18 cellular contexts compared by ENCODE assay signal in the genomic region with DNA sequence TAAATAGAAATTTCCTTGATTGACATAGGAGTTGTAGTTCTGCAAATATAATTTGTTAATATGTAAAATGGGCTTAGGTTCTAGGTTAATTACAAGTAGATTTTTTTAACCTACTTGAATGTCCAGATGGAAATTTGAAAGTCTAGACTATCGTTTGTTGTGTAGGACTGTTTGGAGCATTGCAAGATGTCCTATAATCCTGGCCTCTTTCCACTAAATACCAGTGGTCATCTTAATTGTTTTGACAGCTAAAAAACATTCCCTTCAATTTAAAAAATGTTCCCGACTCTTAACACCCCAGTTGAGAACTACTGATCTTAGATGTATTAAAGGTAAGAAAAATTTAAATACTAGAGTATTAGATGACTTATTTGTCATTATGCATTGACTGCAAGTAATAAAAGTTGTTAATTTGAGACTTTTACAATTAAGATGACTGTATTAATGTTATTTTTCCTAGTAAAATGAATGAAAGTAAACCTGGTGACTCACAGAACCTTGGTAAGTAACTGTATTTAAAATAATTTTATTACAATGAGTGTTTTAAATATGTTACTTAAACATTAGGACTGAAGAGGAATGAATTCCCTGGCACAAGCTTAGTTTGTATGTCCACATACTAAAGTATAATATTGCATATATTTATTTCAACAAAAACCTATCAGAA. TPM values are rescaled to one million over a fixed set of nuclear protein-coding genes. Genes with fewer than 3 reads are reported as not detected.
DNase-seq lines count a peak whose midpoint lies in the region; ATAC-seq, FAIRE-seq and TF ChIP-seq lines count a peak whose summit lies in the region.
"Had no signal": no experiment of that assay in that cellular context is flagged by ENCODE, and none has a peak within 500 bp of the region (broad histone marks: within the 10 kb centered on the region; RNA-seq: fewer than 3 reads in every experiment).

No MANE protein-coding gene starts in this region.

- H3K4me1 Mint-ChIP-seq in osteocyte (ENCODE audit: unreplicated experiment) = peaks cover 45% of the 10 kb centered on the region

- H3K27ac ChIP-seq in small intestine (ENCODE audit: low read depth in 1 of 2, low read length in 1 of 2) = no peak overlapping the region
- H3K27ac ChIP-seq: A549; BLaER1 treated with 17β-estradiol and CSF1 and Interleukin-3, amounts not matched to agents 10 nM and 100 nM; HL-60 had no signal

- H3K4me3 ChIP-seq in AG10803 (ENCODE audit: low read length) = no peak overlapping the region
- no peak overlapping the region for H3K4me3 ChIP-seq in choroid plexus epithelial cell (ENCODE audit: low read depth, low read length)
- no peak overlapping the region for H3K4me3 ChIP-seq in small intestine (ENCODE audit: low read depth in 1 of 2, low read length in 2 of 2)
- H3K4me3 ChIP-seq: A549; BLaER1 treated with 17β-estradiol and CSF1 and Interleukin-3, amounts not matched to agents 10 nM and 100 nM had no signal

- no peak for TF ChIP-seq CTCF in AG10803 (conservative IDR thresholded peaks at IDR 0.05; ENCODE audit: low read length)
- no peak for TF ChIP-seq CTCF in choroid plexus epithelial cell (conservative IDR thresholded peaks at IDR 0.05; ENCODE audit: low read depth, low read length)
- no peak for TF ChIP-seq CTCF in osteocyte (IDR thresholded peaks at IDR 0.05)

- FAIRE-seq in small intestine (lab: Jason Lieb, UNC) = no peak
- FAIRE-seq: A549 had no signal

- H3K36me3 Mint-ChIP-seq in osteocyte (ENCODE audit: unreplicated experiment) = peaks cover 22% of the 10 kb centered on the region

- H3K4me1 ChIP-seq in small intestine (ENCODE audit: control insufficient read depth in 2 of 2, insufficient read depth in 1 of 2, low read depth in 1 of 2, low read length in 1 of 2) = no peaks in the 10 kb centered on the region
- H3K4me1 ChIP-seq: A549 had no signal

- H3K36me3 ChIP-seq in small intestine (ENCODE audit: control insufficient read depth in 2 of 2, insufficient read depth in 2 of 2, low read length in 2 of 2) = no peaks in the 10 kb centered on the region

- no peak overlapping the region for H3K4me3 Mint-ChIP-seq in osteocyte (ENCODE audit: unreplicated experiment)
- H3K4me3 Mint-ChIP-seq: CD8-positive, alpha-beta T cell; H9 had no signal

- H3K9me3 Mint-ChIP-seq in osteocyte (ENCODE audit: unreplicated experiment) = peaks cover 12% of the 10 kb centered on the region

- H3K27me3 Mint-ChIP-seq in osteocyte (ENCODE audit: unreplicated experiment) = no peaks in the 10 kb centered on the region

- peak; percentile 43 for DNase-seq in AG10803 (ENCODE audit: low read depth)
- peak; percentile 53 for DNase-seq in M059J (ENCODE audit: low read depth)
- peak; percentile 54 for DNase-seq in choroid plexus epithelial cell (ENCODE audit: low read depth)
- DNase-seq in osteocyte (ENCODE audit: extremely low spot score, unreplicated experiment) = no peak
- DNase-seq in GOT3 (lab: John Stamatoyannopoulos, UW) = no peak
- no peak for DNase-seq in small intestine
- DNase-seq: Calu3; CD8-positive, alpha-beta T cell; H9; NCI-H1092 treated with DMSO at 0.1 percent for 48 hours; NCI-H146; NCI-H2029 treated with DMSO at 0.1 percent for 48 hours; NCI-H2171; NCI-H526 had no signal

- H3K9me3 ChIP-seq in small intestine (ENCODE audit: control insufficient read depth, low read depth) = no peaks in the 10 kb centered on the region

- no peaks in the 10 kb centered on the region for H3K27me3 ChIP-seq in small intestine (ENCODE audit: control insufficient read depth in 2 of 2, insufficient read depth in 2 of 2, low read length in 2 of 2)
- H3K27me3 ChIP-seq: BLaER1 treated with 17β-estradiol and CSF1 and Interleukin-3, amounts not matched to agents 10 nM and 100 nM had no signal

- no peak for ATAC-seq in GM18502 (IDR thresholded peaks at IDR 0.05; ENCODE audit: poor library complexity, unreplicated experiment)
- ATAC-seq: A549; CD8-positive, alpha-beta T cell had no signal

- 87 to 100% (median 93%) methylated on average over 2 of the region's 2 CpGs for WGBS in small intestine, 3 donors

- H3K27ac Mint-ChIP-seq in osteocyte (ENCODE audit: unreplicated experiment) = peak overlapping the region; percentile 41
- H3K27ac Mint-ChIP-seq: CD8-positive, alpha-beta T cell; H9 had no signal

RNA-seq across cellular contexts. Expression of a gene that starts 21.8 kb away (rescaled TPM):
- total RNA-seq in M059J (2014; rRNA removed; shearing (Covaris generic)) = 19.0 and 31.5 TPM in 2 replicates
- 21.3 and 24.7 TPM in 2 replicates for total RNA-seq in osteocyte
- polyA plus RNA-seq in small intestine = 1 to 10 TPM; 2.2 to 4.9 (median 2.2) TPM

RNA-seq across cellular contexts. Expression of a gene that starts 41.4 kb away (rescaled TPM):
- 70.3 and 74.2 TPM in 2 replicates for total RNA-seq in M059J (2014; rRNA removed; shearing (Covaris generic))
- 90.9 and 107 TPM in 2 replicates for total RNA-seq in osteocyte
- polyA plus RNA-seq in small intestine = 10 to 100 TPM; 39.7 to 73.8 (median 51.6) TPM

Comparison
In these comparisons a context has a peak if more than half of its experiments do, and no peak if none do; other contexts are left out.
1. DNase-seq: peak in AG10803 (single experiment), M059J (single experiment) and choroid plexus epithelial cell (single experiment); none in osteocyte (single experiment), GOT3 (single experiment) and small intestine (single experiment).